Comparison of ENCODE assay signal across 1 cellular context in genomic region chr9:19201899-19202891, GRCh38.
TF ChIP-seq lines count a peak whose summit lies in the region.

No MANE protein-coding gene starts in this region.

TF ChIP-seq in HepG2, 621 proteins besides CTCF, POLR2A, EP300 and RAD21 (continued from another document and continues in another):
- TF ChIP-seq ZBTB40 (IDR thresholded peaks at IDR 0.05) (no peak), ZBTB40 (CRISPR knock-in tag; IDR thresholded peaks at IDR 0.05) (no peak), SMYD3 (CRISPR knock-in tag; IDR thresholded peaks at IDR 0.05) (no peak), ZFP36L1 (CRISPR knock-in tag; IDR thresholded peaks at IDR 0.05) (0 out of 2 replicates have a peak, but pooled peaks have one; percentile 43), ZNF598 (CRISPR knock-in tag; IDR thresholded peaks at IDR 0.05; ENCODE audit: borderline replicate concordance) (no peak), ZEB1 (IDR thresholded peaks at IDR 0.05; ENCODE audit: insufficient replicate concordance, low read depth) (peak; percentile 54), MYPOP (CRISPR knock-in tag; IDR thresholded peaks at IDR 0.05) (no peak), RXRA (CRISPR knock-in tag; IDR thresholded peaks at IDR 0.05) (peak; percentile 40; the same call in 1 of the 2 replicates), SAP130 (CRISPR knock-in tag; IDR thresholded peaks at IDR 0.05; ENCODE audit: low read depth) (peak; percentile 55), ZNF501 (CRISPR knock-in tag; IDR thresholded peaks at IDR 0.05) (0 out of 2 replicates have a peak, but pooled peaks have one; percentile 26), HNRNPLL (IDR thresholded peaks at IDR 0.05; ENCODE audit: low read depth, low read length, poor library complexity, severe bottlenecking) (no peak), ZFP62 (CRISPR knock-in tag; IDR thresholded peaks at IDR 0.05) (no peak), AKAP8 (CRISPR knock-in tag; IDR thresholded peaks at IDR 0.05) (no peak), ZNF496 (CRISPR knock-in tag; IDR thresholded peaks at IDR 0.05; ENCODE audit: insufficient replicate concordance) (no peak), CBX2 (IDR thresholded peaks at IDR 0.05; ENCODE audit: low read depth, low read length) (no peak), CBX2 (CRISPR knock-in tag; IDR thresholded peaks at IDR 0.05; ENCODE audit: low read depth) (no peak), ZNF207 (IDR thresholded peaks at IDR 0.05; ENCODE audit: borderline replicate concordance) (no peak), ZNF350 (CRISPR knock-in tag; IDR thresholded peaks at IDR 0.05; ENCODE audit: borderline replicate concordance, low read depth) (peak; percentile 16; the same call in 1 of the 2 replicates), ZBTB3 (CRISPR knock-in tag; IDR thresholded peaks at IDR 0.05; ENCODE audit: borderline replicate concordance, low read depth) (no peak), RBAK (CRISPR knock-in tag; IDR thresholded peaks at IDR 0.05) (no peak), ETV5 (CRISPR knock-in tag; IDR thresholded peaks at IDR 0.05; ENCODE audit: borderline replicate concordance) (peak; percentile 63; the same call in 1 of the 2 replicates), KAT8 (CRISPR knock-in tag; IDR thresholded peaks at IDR 0.05) (no peak; the same call in 1 of the 2 replicates), GATA4 (IDR thresholded peaks at IDR 0.05; ENCODE audit: borderline replicate concordance, low read depth) (peak; percentile 99), HNRNPK (IDR thresholded peaks at IDR 0.05; ENCODE audit: low read depth, low read length, poor library complexity, severe bottlenecking) (no peak), USF2 (IDR thresholded peaks at IDR 0.05; ENCODE audit: low read depth, low read length) (no peak), USF2 (CRISPR knock-in tag; IDR thresholded peaks at IDR 0.05; ENCODE audit: borderline replicate concordance) (no peak), ZNF530 (CRISPR knock-in tag; IDR thresholded peaks at IDR 0.05; ENCODE audit: low read depth) (no peak), ZBTB44 (CRISPR knock-in tag; IDR thresholded peaks at IDR 0.05) (no peak), ZNF550 (CRISPR knock-in tag; IDR thresholded peaks at IDR 0.05; ENCODE audit: borderline replicate concordance) (no peak), ATF1 (CRISPR knock-in tag; IDR thresholded peaks at IDR 0.05) (peak; percentile 68; the same call in 1 of the 2 replicates), ZNF282 (IDR thresholded peaks at IDR 0.05; ENCODE audit: partially characterized antibody) (no peak), BCL6 (CRISPR knock-in tag; IDR thresholded peaks at IDR 0.05) (peak; percentile 88), ZNF614 (CRISPR knock-in tag; IDR thresholded peaks at IDR 0.05; ENCODE audit: borderline replicate concordance) (no peak; the same call in 1 of the 2 replicates), IKZF1 (IDR thresholded peaks at IDR 0.05) (no peak), REXO4 (CRISPR knock-in tag; IDR thresholded peaks at IDR 0.05; ENCODE audit: borderline replicate concordance) (no peak), TAF15 (IDR thresholded peaks at IDR 0.05; ENCODE audit: low read depth, low read length, poor library complexity, severe bottlenecking) (no peak), PHF5A (CRISPR knock-in tag; IDR thresholded peaks at IDR 0.05; ENCODE audit: low read depth, unreplicated experiment) (peak; percentile 26), GFI1 (CRISPR knock-in tag; IDR thresholded peaks at IDR 0.05; ENCODE audit: borderline replicate concordance) (peak; percentile 85), ELF4 (CRISPR knock-in tag; IDR thresholded peaks at IDR 0.05; ENCODE audit: borderline replicate concordance) (no peak), SALL1 (CRISPR knock-in tag; IDR thresholded peaks at IDR 0.05) (peak; percentile 77)
- TF ChIP-seq, protein P1, sequence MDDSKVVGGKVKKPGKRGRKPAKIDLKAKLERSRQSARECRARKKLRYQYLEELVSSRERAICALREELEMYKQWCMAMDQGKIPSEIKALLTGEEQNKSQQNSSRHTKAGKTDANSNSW (CRISPR knock-in tag; IDR thresholded peaks at IDR 0.05; ENCODE audit: borderline replicate concordance) = no peak
- TF ChIP-seq, protein P2, sequence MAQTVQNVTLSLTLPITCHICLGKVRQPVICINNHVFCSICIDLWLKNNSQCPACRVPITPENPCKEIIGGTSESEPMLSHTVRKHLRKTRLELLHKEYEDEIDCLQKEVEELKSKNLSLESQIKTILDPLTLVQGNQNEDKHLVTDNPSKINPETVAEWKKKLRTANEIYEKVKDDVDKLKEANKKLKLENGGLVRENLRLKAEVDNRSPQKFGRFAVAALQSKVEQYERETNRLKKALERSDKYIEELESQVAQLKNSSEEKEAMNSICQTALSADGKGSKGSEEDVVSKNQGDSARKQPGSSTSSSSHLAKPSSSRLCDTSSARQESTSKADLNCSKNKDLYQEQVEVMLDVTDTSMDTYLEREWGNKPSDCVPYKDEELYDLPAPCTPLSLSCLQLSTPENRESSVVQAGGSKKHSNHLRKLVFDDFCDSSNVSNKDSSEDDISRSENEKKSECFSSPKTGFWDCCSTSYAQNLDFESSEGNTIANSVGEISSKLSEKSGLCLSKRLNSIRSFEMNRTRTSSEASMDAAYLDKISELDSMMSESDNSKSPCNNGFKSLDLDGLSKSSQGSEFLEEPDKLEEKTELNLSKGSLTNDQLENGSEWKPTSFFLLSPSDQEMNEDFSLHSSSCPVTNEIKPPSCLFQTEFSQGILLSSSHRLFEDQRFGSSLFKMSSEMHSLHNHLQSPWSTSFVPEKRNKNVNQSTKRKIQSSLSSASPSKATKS (CRISPR knock-in tag; IDR thresholded peaks at IDR 0.05) = no peak
- TF ChIP-seq, protein P3, sequence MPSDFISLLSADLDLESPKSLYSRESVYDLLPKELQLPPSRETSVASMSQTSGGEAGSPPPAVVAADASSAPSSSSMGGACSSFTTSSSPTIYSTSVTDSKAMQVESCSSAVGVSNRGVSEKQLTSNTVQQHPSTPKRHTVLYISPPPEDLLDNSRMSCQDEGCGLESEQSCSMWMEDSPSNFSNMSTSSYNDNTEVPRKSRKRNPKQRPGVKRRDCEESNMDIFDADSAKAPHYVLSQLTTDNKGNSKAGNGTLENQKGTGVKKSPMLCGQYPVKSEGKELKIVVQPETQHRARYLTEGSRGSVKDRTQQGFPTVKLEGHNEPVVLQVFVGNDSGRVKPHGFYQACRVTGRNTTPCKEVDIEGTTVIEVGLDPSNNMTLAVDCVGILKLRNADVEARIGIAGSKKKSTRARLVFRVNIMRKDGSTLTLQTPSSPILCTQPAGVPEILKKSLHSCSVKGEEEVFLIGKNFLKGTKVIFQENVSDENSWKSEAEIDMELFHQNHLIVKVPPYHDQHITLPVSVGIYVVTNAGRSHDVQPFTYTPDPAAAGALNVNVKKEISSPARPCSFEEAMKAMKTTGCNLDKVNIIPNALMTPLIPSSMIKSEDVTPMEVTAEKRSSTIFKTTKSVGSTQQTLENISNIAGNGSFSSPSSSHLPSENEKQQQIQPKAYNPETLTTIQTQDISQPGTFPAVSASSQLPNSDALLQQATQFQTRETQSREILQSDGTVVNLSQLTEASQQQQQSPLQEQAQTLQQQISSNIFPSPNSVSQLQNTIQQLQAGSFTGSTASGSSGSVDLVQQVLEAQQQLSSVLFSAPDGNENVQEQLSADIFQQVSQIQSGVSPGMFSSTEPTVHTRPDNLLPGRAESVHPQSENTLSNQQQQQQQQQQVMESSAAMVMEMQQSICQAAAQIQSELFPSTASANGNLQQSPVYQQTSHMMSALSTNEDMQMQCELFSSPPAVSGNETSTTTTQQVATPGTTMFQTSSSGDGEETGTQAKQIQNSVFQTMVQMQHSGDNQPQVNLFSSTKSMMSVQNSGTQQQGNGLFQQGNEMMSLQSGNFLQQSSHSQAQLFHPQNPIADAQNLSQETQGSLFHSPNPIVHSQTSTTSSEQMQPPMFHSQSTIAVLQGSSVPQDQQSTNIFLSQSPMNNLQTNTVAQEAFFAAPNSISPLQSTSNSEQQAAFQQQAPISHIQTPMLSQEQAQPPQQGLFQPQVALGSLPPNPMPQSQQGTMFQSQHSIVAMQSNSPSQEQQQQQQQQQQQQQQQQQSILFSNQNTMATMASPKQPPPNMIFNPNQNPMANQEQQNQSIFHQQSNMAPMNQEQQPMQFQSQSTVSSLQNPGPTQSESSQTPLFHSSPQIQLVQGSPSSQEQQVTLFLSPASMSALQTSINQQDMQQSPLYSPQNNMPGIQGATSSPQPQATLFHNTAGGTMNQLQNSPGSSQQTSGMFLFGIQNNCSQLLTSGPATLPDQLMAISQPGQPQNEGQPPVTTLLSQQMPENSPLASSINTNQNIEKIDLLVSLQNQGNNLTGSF (CRISPR knock-in tag; IDR thresholded peaks at IDR 0.05) = no peak
